Comparison of ENCODE assay signal across 8 cellular contexts in genomic region chr7:44072364-44073231, GRCh38. TPM values are rescaled to one million over a fixed set of nuclear protein-coding genes. Genes with fewer than 3 reads are reported as not detected.
DNase-seq lines count a peak whose midpoint lies in the region; ATAC-seq, FAIRE-seq and TF ChIP-seq lines count a peak whose summit lies in the region.

No MANE protein-coding gene starts in this region.

- H3K27me3 Mint-ChIP-seq in progenitor cell of endocrine pancreas, result peaks cover 9% of the 10 kb centered on the region

- TF ChIP-seq CTCF in OCI-LY7 (conservative IDR thresholded peaks at IDR 0.05; ENCODE audit: low read length) (peak; percentile 89), adrenal gland (IDR thresholded peaks at IDR 0.05) (peak; percentile 64 to 79 (median 69)), progenitor cell of endocrine pancreas (IDR thresholded peaks at IDR 0.05; ENCODE audit: unreplicated experiment) (peak; percentile 65)

- POLR2A ChIA-PET in OCI-LY7 (lab: Charles Lee), result no interaction called here

- CTCF ChIA-PET in OCI-LY7 (lab: Charles Lee; ENCODE audit: unreplicated experiment), result interaction anchor here (0.9 kb wide), 1 partner anchor 9 kb away, joined by 4 read pairs; no protein-coding TSS in a partner anchor

- H3K9me3 ChIP-seq in BLaER1 treated with 17β-estradiol and CSF1 and Interleukin-3, amounts not matched to agents 10 nM and 100 nM (replicated peaks in 1 of 11), result no peaks in the 10 kb centered on the region
- no peaks in the 10 kb centered on the region for H3K9me3 ChIP-seq in OCI-LY7 (ENCODE audit: low read length)
- no peaks in the 10 kb centered on the region for H3K9me3 ChIP-seq in adrenal gland (replicated peaks in 1 of 3)

- no peak for FAIRE-seq in H54 (lab: Jason Lieb, UNC)

- no peaks in the 10 kb centered on the region for H3K4me1 Mint-ChIP-seq in progenitor cell of endocrine pancreas (ENCODE audit: low read depth)

- no TSS peak for BruUV-seq in OCI-LY7 (replicated peaks; lab: Mats Ljungman, UMichigan)

- peak overlapping the region in 7 of 11 experiments; percentile 7 to 78 (median 76); a peak in 9 of 22 replicates for H3K9ac ChIP-seq in BLaER1 treated with 17β-estradiol and CSF1 and Interleukin-3, amounts not matched to agents 10 nM and 100 nM

- DNase-seq in H54 (ENCODE audit: insufficient read length, low spot score), result peak; percentile 97
- peak; percentile 79 for DNase-seq in OCI-LY7 (ENCODE audit: low spot score)
- DNase-seq in adrenal gland, result peak; percentile 72 to 96 (median 91)
- peak; percentile 88 for DNase-seq in Right ventricle myocardium superior
- no peak for DNase-seq in progenitor cell of endocrine pancreas (ENCODE audit: low spot score, unreplicated experiment)

- no peak overlapping the region for H3K27ac Mint-ChIP-seq in progenitor cell of endocrine pancreas

- H3K4me2 ChIP-seq in BLaER1 treated with 17β-estradiol and CSF1 and Interleukin-3, amounts not matched to agents 10 nM and 100 nM, result peak overlapping the region; percentile 85 to 94 (median 89); a peak in 21 of 22 replicates
- H3K4me2 ChIP-seq in OCI-LY7 (ENCODE audit: low read length), result no peak overlapping the region

- no peak overlapping the region for H3K4me3 Mint-ChIP-seq in progenitor cell of endocrine pancreas (ENCODE audit: low read depth)

- no peak overlapping the region for H3K4me3 ChIP-seq in BLaER1 treated with 17β-estradiol and CSF1 and Interleukin-3, amounts not matched to agents 10 nM and 100 nM
- H3K4me3 ChIP-seq in OCI-LY7 (ENCODE audit: low read depth, low read length, poor library complexity, severe bottlenecking) (no peak overlapping the region), adrenal gland (no peak overlapping the region)

- 22 to 42% (median 38%) methylated on average over 9 to 12 of the region's 12 CpGs for WGBS in adrenal gland, 4 donors

- ATAC-seq in Right ventricle myocardium superior (ENCODE audit: poor library complexity) (peak; percentile 42), GM18873 (IDR thresholded peaks at IDR 0.05; ENCODE audit: low FRiP score, unreplicated experiment) (no peak), GM19455 (IDR thresholded peaks at IDR 0.05; ENCODE audit: unreplicated experiment) (no peak)

- peaks cover 4% of the 10 kb centered on the region for H3K36me3 Mint-ChIP-seq in progenitor cell of endocrine pancreas (ENCODE audit: insufficient read depth)

- H3K36me3 ChIP-seq in BLaER1 treated with 17β-estradiol and CSF1 and Interleukin-3, amounts not matched to agents 10 nM and 100 nM, result peaks cover 22 to 55% (median 38%) of the 10 kb centered on the region in 11 experiments
- H3K36me3 ChIP-seq in OCI-LY7 (ENCODE audit: insufficient read depth, low read length) (peaks cover 70% of the 10 kb centered on the region), adrenal gland (replicated peaks in 1 of 2) (peaks cover 0 to 48% of the 10 kb centered on the region in 2 donors)

- no peaks in the 10 kb centered on the region for H3K27me3 ChIP-seq in BLaER1 treated with 17β-estradiol and CSF1 and Interleukin-3, amounts not matched to agents 10 nM and 100 nM
- H3K27me3 ChIP-seq in adrenal gland, result no peaks in the 10 kb centered on the region

- no peaks in the 10 kb centered on the region for H3K79me2 ChIP-seq in OCI-LY7 (ENCODE audit: insufficient read depth, low read depth, low read length)

- H3K4me1 ChIP-seq in BLaER1 treated with 17β-estradiol and CSF1 and Interleukin-3, amounts not matched to agents 10 nM and 100 nM, result peaks cover 57 to 75% (median 72%) of the 10 kb centered on the region in 10 experiments
- H3K4me1 ChIP-seq in OCI-LY7 (ENCODE audit: insufficient read depth, low read length, poor library complexity, severe bottlenecking) (peaks cover 18% of the 10 kb centered on the region), adrenal gland (replicated peaks in 1 of 2) (peaks cover 5 to 15% of the 10 kb centered on the region in 2 donors)

- no peaks in the 10 kb centered on the region for H3K9me3 Mint-ChIP-seq in progenitor cell of endocrine pancreas (ENCODE audit: low read depth)

- H4K20me1 ChIP-seq in BLaER1 treated with 17β-estradiol and CSF1 and Interleukin-3, amounts not matched to agents 10 nM and 100 nM, result peaks cover 0 to 17% (median 0%) of the 10 kb centered on the region in 11 experiments; a peak in 4 of 22 replicates
- no peaks in the 10 kb centered on the region for H4K20me1 ChIP-seq in OCI-LY7 (ENCODE audit: insufficient read depth, low read length)

- no peak overlapping the region for H2AFZ ChIP-seq in OCI-LY7 (ENCODE audit: low read length)

- H3K27ac ChIP-seq in BLaER1 treated with 17β-estradiol and CSF1 and Interleukin-3, amounts not matched to agents 10 nM and 100 nM, result peak overlapping the region in 4 of 11 experiments; percentile 8 to 88 (median 81); a peak in 7 of 22 replicates
- H3K27ac ChIP-seq in OCI-LY7 (ENCODE audit: low read depth, low read length, poor library complexity, severe bottlenecking), result peak overlapping the region; percentile 2
- peak overlapping the region in 3 of 5 donors; percentile 43 to 87 (median 70) for H3K27ac ChIP-seq in adrenal gland

- no peaks in the 10 kb centered on the region for H3K9me2 ChIP-seq in OCI-LY7 (ENCODE audit: insufficient read depth, low read length)

- TF ChIP-seq POLR2A in H54 (IDR thresholded peaks at IDR 0.05; ENCODE audit: low read depth, low read length) (no peak), adrenal gland (IDR thresholded peaks at IDR 0.05) (no peak)

- intact Hi-C loops in OCI-LY7 (cut with micrococcal nuclease; ENCODE audit: unreplicated experiment), result loop anchor here (1.0 kb wide), 1 partner anchor 124 kb away; no protein-coding TSS in a partner anchor
- intact Hi-C loops in adrenal gland (cut with DNase I), result loop anchor here in 1 of 2 donors (10.0 kb wide), 1 partner anchor 122 kb away; no protein-coding TSS in a partner anchor
- intact Hi-C loops in Right ventricle myocardium superior (cut with DNase I), result no loop called here

RNA-seq across cellular contexts. Expression of gene PGAM2, which starts 7.2 kb away (rescaled TPM):
- total RNA-seq in OCI-LY7 (2014; rRNA removed; shearing (Covaris generic)), result 0.69 TPM in 1 of 2 replicates, not detected in the other
- total RNA-seq in OCI-LY7 (2022) (0.80 and 1.1 TPM in 2 replicates), adrenal gland (10 to 100 TPM in 1 of 8 donors, 1 to 10 TPM in 6, under 1 TPM in 1; 0.76 to 30.1 (median 4.3) TPM), Right ventricle myocardium superior (1,131 TPM), progenitor cell of endocrine pancreas (1.8 and 2.5 TPM in 2 replicates)
- polyA plus RNA-seq in adrenal gland, result 10 to 100 TPM in 2 of 3 donors, 1 to 10 TPM in 1; 2.3 to 20.4 (median 15.8) TPM

RNA-seq across cellular contexts. Expression of gene POLM, which starts 9.7 kb away (rescaled TPM):
- 83.8 and 90.0 TPM in 2 replicates for total RNA-seq in OCI-LY7 (2014; rRNA removed; shearing (Covaris generic))
- 87.9 and 99.3 TPM in 2 replicates for total RNA-seq in OCI-LY7 (2022)
- total RNA-seq in adrenal gland, result 10 to 100 TPM; 11.3 to 51.8 (median 28.2) TPM
- polyA plus RNA-seq in adrenal gland, result 10 to 100 TPM in 2 of 3 donors, 1 to 10 TPM in 1; 5.4 to 38.5 (median 21.9) TPM
- total RNA-seq in Right ventricle myocardium superior, result 15.5 TPM
- 33.3 and 33.8 TPM in 2 replicates for total RNA-seq in progenitor cell of endocrine pancreas

RNA-seq across cellular contexts. Expression of gene DBNL, which starts 28.1 kb away (rescaled TPM):
- 124 and 133 TPM in 2 replicates for total RNA-seq in OCI-LY7 (2014; rRNA removed; shearing (Covaris generic))
- total RNA-seq in OCI-LY7 (2022) (121 and 137 TPM in 2 replicates), adrenal gland (100 to 1,000 TPM in 2 of 8 donors, 10 to 100 TPM in 6; 71.7 to 145 (median 90.2) TPM), Right ventricle myocardium superior (28.0 TPM), progenitor cell of endocrine pancreas (68.0 and 68.3 TPM in 2 replicates)
- 10 to 100 TPM; 46.2 to 74.0 (median 66.1) TPM for polyA plus RNA-seq in adrenal gland

RNA-seq across cellular contexts. Expression of gene AEBP1, which starts 31.5 kb away (rescaled TPM):
- total RNA-seq in OCI-LY7 (2014; rRNA removed; shearing (Covaris generic)), result 62.9 and 64.2 TPM in 2 replicates
- 35.0 and 42.2 TPM in 2 replicates for total RNA-seq in OCI-LY7 (2022)
- 100 to 1,000 TPM in 6 of 8 donors, 10 to 100 TPM in 2; 64.8 to 292 (median 127) TPM for total RNA-seq in adrenal gland
- polyA plus RNA-seq in adrenal gland, result 100 to 1,000 TPM in 2 of 3 donors, 10 to 100 TPM in 1; 41.2 to 198 (median 155) TPM
- 12.4 TPM for total RNA-seq in Right ventricle myocardium superior
- total RNA-seq in progenitor cell of endocrine pancreas, result 52.2 and 57.5 TPM in 2 replicates

RNA-seq across cellular contexts. Expression of gene POLD2, which starts 50.8 kb away (rescaled TPM):
- total RNA-seq in OCI-LY7 (2014; rRNA removed; shearing (Covaris generic)), result 205 and 230 TPM in 2 replicates
- total RNA-seq in OCI-LY7 (2022) (261 and 271 TPM in 2 replicates), adrenal gland (100 to 1,000 TPM in 2 of 8 donors, 10 to 100 TPM in 6; 47.5 to 127 (median 71.7) TPM), Right ventricle myocardium superior (75.3 TPM), progenitor cell of endocrine pancreas (95.4 and 104 TPM in 2 replicates)
- 100 to 1,000 TPM in 1 of 3 donors, 10 to 100 TPM in 2; 89.4 to 101 (median 93.0) TPM for polyA plus RNA-seq in adrenal gland

Comparison
In these comparisons a context has a peak if more than half of its experiments do, and no peak if none do; other contexts are left out.
1. RNA of gene PGAM2, which starts 7.2 kb away (total RNA-seq): 1,131 TPM in Right ventricle myocardium superior (single experiment); 0.76 to 30.1 TPM in adrenal gland, 1.8 to 2.5 TPM in progenitor cell of endocrine pancreas and 0.69 to 1.1 TPM in OCI-LY7; every median in the first group is over 10 times any median in the second.
2. Peak in every context shown above with its lines, with median percentiles within 50 percentile points of each other: CTCF ChIP-seq.